9 cellular contexts compared by ENCODE assay signal in genomic region chr19:3721900-3722442, GRCh38. TPM values are rescaled to one million over a fixed set of nuclear protein-coding genes. Genes with fewer than 3 reads are reported as not detected.
DNase-seq lines count a peak whose midpoint lies in the region; ATAC-seq, FAIRE-seq and TF ChIP-seq lines count a peak whose summit lies in the region.
"Had no signal": no experiment of that assay in that cellular context is flagged by ENCODE, and none has a peak within 500 bp of the region (broad histone marks: within the 10 kb centered on the region; RNA-seq: fewer than 3 reads in every experiment).

No MANE protein-coding gene starts in this region.

- ATAC-seq in A549 (no peak), HG03095 (IDR thresholded peaks at IDR 0.05; ENCODE audit: unreplicated experiment) (no peak), GM19463 (IDR thresholded peaks at IDR 0.05; ENCODE audit: unreplicated experiment) (no peak), GM21825 (IDR thresholded peaks at IDR 0.05; ENCODE audit: unreplicated experiment) (no peak)
- no peak for ATAC-seq in central memory CD8-positive, alpha-beta T cell (replicated peaks; ENCODE audit: extremely low read depth, poor library complexity, severe bottlenecking)
- ATAC-seq in naive thymus-derived CD4-positive, alpha-beta T cell, result no peak

- no peak overlapping the region for H3K9ac ChIP-seq in H9 (ENCODE audit: extremely low read depth, insufficient read length, low read length)

- H3K4me3 Mint-ChIP-seq in H9, result peak overlapping the region; percentile 71 to 87
- H3K4me3 Mint-ChIP-seq in central memory CD8-positive, alpha-beta T cell, result peak overlapping the region; percentile 73
- H3K4me3 Mint-ChIP-seq in naive thymus-derived CD4-positive, alpha-beta T cell, result peak overlapping the region in 9 of 10 donors; percentile 76 to 87 (median 81)

- H3K36me3 ChIP-seq in naive thymus-derived CD4-positive, alpha-beta T cell (ENCODE audit: control insufficient read depth in 2 of 3, insufficient read depth in 3 of 3, low read length in 3 of 3), result no peaks in the 10 kb centered on the region

- H4K8ac ChIP-seq in H9 (replicated peaks; ENCODE audit: insufficient read length, low read depth, low read length), result no peak overlapping the region

- intact Hi-C loops in naive thymus-derived CD4-positive, alpha-beta T cell (cut with micrococcal nuclease), result loop anchor here in 1 of 2 donors (1.0 to 2.0 kb wide), 2 partner anchors 21 to 40 kb away; partner anchors contain the start of genes MRPL54 and PIP5K1C

- no peaks in the 10 kb centered on the region for H3K27me3 ChIP-seq in H9 (ENCODE audit: insufficient read depth, low read length)
- peaks cover 0 to 3% of the 10 kb centered on the region in 2 donors for H3K27me3 ChIP-seq in naive thymus-derived CD4-positive, alpha-beta T cell (ENCODE audit: control insufficient read depth in 2 of 2, insufficient read depth in 2 of 2, low read length in 2 of 2)

- H3K79me1 ChIP-seq in H9 (ENCODE audit: insufficient read depth, low read depth, low read length, poor library complexity, severe bottlenecking), result no peaks in the 10 kb centered on the region

- peaks cover 35% of the 10 kb centered on the region for H3K4me1 ChIP-seq in A549
- no peaks in the 10 kb centered on the region; the same call in 1 of the 2 replicates for H3K4me1 ChIP-seq in H9 (ENCODE audit: insufficient read depth, low read length)
- peaks cover 9 to 15% of the 10 kb centered on the region in 2 donors for H3K4me1 ChIP-seq in naive thymus-derived CD4-positive, alpha-beta T cell (ENCODE audit: control insufficient read depth in 2 of 2, insufficient read depth in 2 of 2, low read length in 2 of 2)

- POLR2A ChIA-PET in A549 (lab: Yijun Ruan, JAX), result no interaction called here
- POLR2A ChIA-PET in naive thymus-derived CD4-positive, alpha-beta T cell (lab: Charles Lee), result interaction anchor here (0.7 to 2.0 kb wide), 4 partner anchors 34 to 194 kb away, joined by 3 to 15 read pairs (median 4); partner anchors contain the start of genes APBA3 and MRPL54

- no peak overlapping the region for H2BK5ac ChIP-seq in H9 (ENCODE audit: insufficient read length, low read length)

- TF ChIP-seq RAD21 in A549 (conservative IDR thresholded peaks at IDR 0.05 in 1 of 2, IDR thresholded peaks at IDR 0.05 in 1 of 2), result no peak

- H3K4me2 ChIP-seq in A549 (peak overlapping the region; percentile 89), H9 (ENCODE audit: insufficient read depth, insufficient read length, low read length) (peak overlapping the region; percentile 92)

- no peaks in the 10 kb centered on the region for H4K20me1 ChIP-seq in H9 (ENCODE audit: control insufficient read depth, insufficient read depth, insufficient read length)

- no peak overlapping the region for H3K23ac ChIP-seq in H9 (ENCODE audit: insufficient read length, low read depth, low read length)

- no peak for FAIRE-seq in A549 (lab: Jason Lieb, UNC)

- H3K27ac Mint-ChIP-seq in H9, result no peak overlapping the region; a peak in 1 of 7 replicates
- no peak overlapping the region for H3K27ac Mint-ChIP-seq in central memory CD8-positive, alpha-beta T cell (ENCODE audit: low read depth)
- peak overlapping the region in 5 of 9 donors; percentile 41 to 87 (median 71) for H3K27ac Mint-ChIP-seq in naive thymus-derived CD4-positive, alpha-beta T cell

- H4K91ac ChIP-seq in H9 (ENCODE audit: insufficient read length, low read depth, low read length), result no peak overlapping the region

- no peak overlapping the region for H3K18ac ChIP-seq in H9 (ENCODE audit: insufficient read length, low read depth, low read length)

- TF ChIP-seq EP300 in A549 (IDR thresholded peaks at IDR 0.05), result no peak

- peak overlapping the region; percentile 51 to 77; a peak in 4 of 6 replicates for H3K27ac ChIP-seq in A549
- H3K27ac ChIP-seq in H9 (ENCODE audit: insufficient read length, low read depth, low read length), result no peak overlapping the region
- no peak overlapping the region for H3K27ac ChIP-seq in naive thymus-derived CD4-positive, alpha-beta T cell (ENCODE audit: low read depth, low read length)

- no peak overlapping the region for H3T11ph ChIP-seq in H9 (ENCODE audit: low read length)

- H3K56ac ChIP-seq in H9 (ENCODE audit: insufficient read length, low read depth, low read length), result no peak overlapping the region

- peaks cover 3% of the 10 kb centered on the region for H3K27me3 Mint-ChIP-seq in H9 (ENCODE audit: low read depth)
- peaks cover 14% of the 10 kb centered on the region for H3K27me3 Mint-ChIP-seq in central memory CD8-positive, alpha-beta T cell
- H3K27me3 Mint-ChIP-seq in naive thymus-derived CD4-positive, alpha-beta T cell, result peaks cover 0 to 54% (median 0%) of the 10 kb centered on the region in 5 donors

- no peaks in the 10 kb centered on the region; a peak in 1 of 5 replicates for H3K9me3 Mint-ChIP-seq in H9
- no peaks in the 10 kb centered on the region for H3K9me3 Mint-ChIP-seq in central memory CD8-positive, alpha-beta T cell
- no peaks in the 10 kb centered on the region for H3K9me3 Mint-ChIP-seq in naive thymus-derived CD4-positive, alpha-beta T cell

- H3K4me3 ChIP-seq in A549, result peak overlapping the region; percentile 38
- peak overlapping the region; percentile 61 for H3K4me3 ChIP-seq in naive thymus-derived CD4-positive, alpha-beta T cell (ENCODE audit: low read length)

- no peak overlapping the region for H2BK15ac ChIP-seq in H9 (ENCODE audit: low read depth, low read length)

- TF ChIP-seq CTCF in A549 (IDR thresholded peaks at IDR 0.05), result no peak
- TF ChIP-seq CTCF in H9 (conservative IDR thresholded peaks at IDR 0.05), result no peak

- TF ChIP-seq POLR2A in A549 (IDR thresholded peaks at IDR 0.05; ENCODE audit: low read length), result no peak

- CTCF ChIA-PET in A549 (lab: Yijun Ruan, JAX), result interaction anchor here (0.9 to 1.1 kb wide), 2 partner anchors 9 to 15 kb away, joined by 3 read pairs; no protein-coding TSS in a partner anchor
- CTCF ChIA-PET in naive thymus-derived CD4-positive, alpha-beta T cell (lab: Charles Lee), result interaction anchor here (2.3 kb wide), 1 partner anchor 41 kb away, joined by 9 read pairs; the partner anchor contains the start of gene MRPL54

- peaks cover 16 to 43% of the 10 kb centered on the region in 2 experiments for H3K4me1 Mint-ChIP-seq in H9
- no peaks in the 10 kb centered on the region for H3K4me1 Mint-ChIP-seq in central memory CD8-positive, alpha-beta T cell
- H3K4me1 Mint-ChIP-seq in naive thymus-derived CD4-positive, alpha-beta T cell, result peaks cover 0 to 21% (median 8%) of the 10 kb centered on the region in 7 donors

- DNase-seq in A549 (ENCODE audit: low read depth in 1 of 2, low spot score in 1 of 2) (no peak), H9 (no peak)
- no peak for DNase-seq in central memory CD8-positive, alpha-beta T cell (ENCODE audit: low spot score in 2 of 2)
- DNase-seq in naive thymus-derived CD4-positive, alpha-beta T cell, result no peak
- DNase-seq in activated CD8-positive, alpha-beta memory T cell treated with anti-CD3 and anti-CD28 coated beads, Interleukin-2, amount 50 U/mL, for 4 hours, result no peak

- H3K23me2 ChIP-seq in H9 (ENCODE audit: insufficient read length, low read depth, low read length, poor library complexity, severe bottlenecking), result peaks cover 10% of the 10 kb centered on the region

- no peak overlapping the region for H2BK120ac ChIP-seq in H9 (ENCODE audit: low read depth, low read length, poor library complexity, severe bottlenecking)

- H3K79me2 ChIP-seq in H9 (ENCODE audit: insufficient read depth, low read length), result no peaks in the 10 kb centered on the region

- H3K14ac ChIP-seq in H9 (ENCODE audit: insufficient read depth, low read length), result no peak overlapping the region

- WGBS in A549 (ENCODE audit: missing lambda C conversion rate), result 50% methylated on average over 22 of the region's 25 CpGs
- no CpG with 5 or more reads among the region's 25 CpGs for WGBS in H9 (ENCODE audit: extremely low coverage, insufficient read length, low lambda C conversion rate)

- H3K9me3 ChIP-seq in A549 (no peaks in the 10 kb centered on the region), H9 (ENCODE audit: control insufficient read depth, low read depth, low read length) (no peaks in the 10 kb centered on the region)
- H3K9me3 ChIP-seq in naive thymus-derived CD4-positive, alpha-beta T cell (ENCODE audit: control insufficient read depth in 2 of 3, low read length in 3 of 3), result no peaks in the 10 kb centered on the region

- H3K4ac ChIP-seq in H9 (ENCODE audit: low read depth, low read length), result no peak overlapping the region

- no peak overlapping the region for H2AFZ ChIP-seq in H9 (ENCODE audit: low read length)

- H2BK12ac ChIP-seq in H9 (ENCODE audit: insufficient read length, low read depth, low read length), result no peak overlapping the region

- H3K36me3 Mint-ChIP-seq in H9 (ENCODE audit: insufficient read depth in 1 of 3, low read depth in 3 of 3), result no peaks in the 10 kb centered on the region
- peaks cover under 1% of the 10 kb centered on the region for H3K36me3 Mint-ChIP-seq in central memory CD8-positive, alpha-beta T cell (ENCODE audit: insufficient read depth)
- no peaks in the 10 kb centered on the region for H3K36me3 Mint-ChIP-seq in naive thymus-derived CD4-positive, alpha-beta T cell

- H2BK20ac ChIP-seq in H9 (ENCODE audit: low read depth, low read length, poor library complexity, severe bottlenecking), result no peak overlapping the region

- H4K5ac ChIP-seq in H9 (ENCODE audit: insufficient read length, low read depth, low read length), result no peak overlapping the region

- no peak overlapping the region for H2AK5ac ChIP-seq in H9 (ENCODE audit: insufficient read length, low read length)

RNA-seq across cellular contexts. Expression of gene TJP3, which starts 13.8 kb away (rescaled TPM):
- 2.3 and 4.0 TPM in 2 replicates for polyA plus RNA-seq in A549 (2011; rRNA removed)
- 0.90 and 1.1 TPM in 2 replicates for polyA plus RNA-seq in A549 (2012; cell fraction: cytosol; rRNA removed)
- polyA plus RNA-seq in A549 (2012; cell fraction: nucleus; rRNA removed), result 0.89 and 2.1 TPM in 2 replicates
- 1.4 to 1.8 TPM (median 1.5 TPM) in 3 replicates for polyA plus RNA-seq in A549 (2017; fragmentation: RNase III; extraction: RNeasy Plus Mini Kit Qiagen cat#74134 plus additional on column Dnase treatment)
- polyA minus RNA-seq in A549 (2011; rRNA and poly(A)+ RNA removed), result 2.1 and 3.7 TPM in 2 replicates
- 27.3 and 27.9 TPM in 2 replicates for total RNA-seq in H9 (2021)
- 10 to 100 TPM in 4 of 5 experiments, 1 to 10 TPM in 1; 1.2 to 20.1 (median 16.8) TPM for total RNA-seq in naive thymus-derived CD4-positive, alpha-beta T cell
- polyA plus RNA-seq in naive thymus-derived CD4-positive, alpha-beta T cell, result 10 to 100 TPM; 14.0 to 16.1 TPM

RNA-seq across cellular contexts. Expression of gene PIP5K1C, which starts 21.7 kb away (rescaled TPM):
- polyA plus RNA-seq in A549 (2011; rRNA removed) (2.6 and 3.5 TPM in 2 replicates), A549 (2017; fragmentation: RNase III; extraction: RNeasy Plus Mini Kit Qiagen cat#74134 plus additional on column Dnase treatment) (8.1 to 9.5 TPM (median 9.3 TPM) in 3 replicates)
- 4.9 and 7.4 TPM in 2 replicates for polyA plus RNA-seq in A549 (2012; cell fraction: cytosol; rRNA removed)
- 10.6 and 12.2 TPM in 2 replicates for polyA plus RNA-seq in A549 (2012; cell fraction: nucleus; rRNA removed)
- polyA minus RNA-seq in A549 (2011; rRNA and poly(A)+ RNA removed), result 14.5 and 17.1 TPM in 2 replicates
- 41.7 and 42.2 TPM in 2 replicates for total RNA-seq in H9 (2021)
- total RNA-seq in naive thymus-derived CD4-positive, alpha-beta T cell, result 10 to 100 TPM; 21.5 to 32.4 (median 30.7) TPM
- 10 to 100 TPM in 1 of 2 donors, 1 to 10 TPM in 1; 6.8 to 17.8 TPM for polyA plus RNA-seq in naive thymus-derived CD4-positive, alpha-beta T cell

RNA-seq across cellular contexts. Expression of gene APBA3, which starts 39.5 kb away (rescaled TPM):
- polyA plus RNA-seq in A549 (2011; rRNA removed) (5.5 and 6.9 TPM in 2 replicates), A549 (2017; fragmentation: RNase III; extraction: RNeasy Plus Mini Kit Qiagen cat#74134 plus additional on column Dnase treatment) (8.7 to 10.0 TPM (median 9.8 TPM) in 3 replicates)
- 12.6 and 17.7 TPM in 2 replicates for polyA plus RNA-seq in A549 (2012; cell fraction: cytosol; rRNA removed)
- 52.5 and 64.9 TPM in 2 replicates for polyA plus RNA-seq in A549 (2012; cell fraction: nucleus; rRNA removed)
- polyA minus RNA-seq in A549 (2011; rRNA and poly(A)+ RNA removed), result 4.7 and 5.7 TPM in 2 replicates
- 21.3 and 21.8 TPM in 2 replicates for total RNA-seq in H9 (2021)
- 10 to 100 TPM; 55.1 to 77.3 (median 67.1) TPM for total RNA-seq in naive thymus-derived CD4-positive, alpha-beta T cell
- polyA plus RNA-seq in naive thymus-derived CD4-positive, alpha-beta T cell, result 10 to 100 TPM; 30.7 to 33.6 TPM

RNA-seq across cellular contexts. Expression of gene MRPL54, which starts 40.5 kb away (rescaled TPM):
- 27.1 and 30.8 TPM in 2 replicates for polyA plus RNA-seq in A549 (2011; rRNA removed)
- polyA plus RNA-seq in A549 (2012; cell fraction: cytosol; rRNA removed), result 73.1 and 78.8 TPM in 2 replicates
- polyA plus RNA-seq in A549 (2012; cell fraction: nucleus; rRNA removed), result 37.9 and 44.6 TPM in 2 replicates
- polyA plus RNA-seq in A549 (2017; fragmentation: RNase III; extraction: RNeasy Plus Mini Kit Qiagen cat#74134 plus additional on column Dnase treatment), result 45.3 to 48.9 TPM (median 47.5 TPM) in 3 replicates
- 5.1 and 8.6 TPM in 2 replicates for polyA minus RNA-seq in A549 (2011; rRNA and poly(A)+ RNA removed)
- total RNA-seq in H9 (2021), result 60.0 and 65.5 TPM in 2 replicates
- total RNA-seq in naive thymus-derived CD4-positive, alpha-beta T cell, result 10 to 100 TPM; 34.0 to 95.2 (median 58.8) TPM
- 100 to 1,000 TPM; 143 to 154 TPM for polyA plus RNA-seq in naive thymus-derived CD4-positive, alpha-beta T cell

RNA-seq across cellular contexts. Expression of gene RAX2, which starts 50.1 kb away (rescaled TPM):
- polyA plus RNA-seq in A549 (2011; rRNA removed) (not detected in 2 replicates), A549 (2017; fragmentation: RNase III; extraction: RNeasy Plus Mini Kit Qiagen cat#74134 plus additional on column Dnase treatment) (not detected in 3 replicates)
- polyA plus RNA-seq in A549 (2012; cell fraction: cytosol; rRNA removed), result not detected in 2 replicates
- polyA plus RNA-seq in A549 (2012; cell fraction: nucleus; rRNA removed), result not detected in 2 replicates
- not detected in 2 replicates for polyA minus RNA-seq in A549 (2011; rRNA and poly(A)+ RNA removed)
- total RNA-seq in H9 (2021), result not detected in 2 replicates
- total RNA-seq in naive thymus-derived CD4-positive, alpha-beta T cell, result not detected
- polyA plus RNA-seq in naive thymus-derived CD4-positive, alpha-beta T cell, result not detected
- total RNA-seq: subcutaneous adipose tissue had no signal

Comparison
In these comparisons a context has a peak if more than half of its experiments do, and no peak if none do; other contexts are left out.
1. H3K27ac ChIP-seq: peak in A549 (2 of 2); none in H9 (single experiment) and naive thymus-derived CD4-positive, alpha-beta T cell (single experiment).
2. H3K27ac Mint-ChIP-seq: peak in naive thymus-derived CD4-positive, alpha-beta T cell (5 of 9); none in H9 (0 of 3) and central memory CD8-positive, alpha-beta T cell (single experiment).
3. Peak in every context shown above with its lines, with median percentiles within 50 percentile points of each other: H3K4me3 Mint-ChIP-seq.